ENCODE assay signal across 24 cellular contexts in the genomic region with DNA sequence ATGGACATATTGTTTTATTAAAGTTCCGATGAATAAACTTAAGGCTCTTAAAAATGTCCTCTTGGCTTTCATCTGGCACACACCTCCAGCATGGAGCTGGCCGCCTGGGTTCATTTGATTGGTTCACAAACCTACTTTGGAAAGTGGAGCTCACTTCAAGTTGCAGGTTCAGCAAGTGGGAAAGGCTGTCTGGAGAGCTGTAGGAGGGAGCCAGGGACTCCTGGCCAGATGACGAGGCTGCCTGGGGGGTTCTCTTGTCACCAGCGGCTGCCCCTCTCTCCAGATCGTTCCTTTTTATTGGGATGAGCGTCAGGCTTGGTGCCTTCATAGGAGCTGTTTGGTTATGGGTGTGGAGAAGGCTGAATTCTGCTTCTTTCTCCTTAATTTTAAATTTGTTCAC. TPM values are rescaled to one million over a fixed set of nuclear protein-coding genes. Genes with fewer than 3 reads are reported as not detected.
DNase-seq lines count a peak whose midpoint lies in the region; ATAC-seq and TF ChIP-seq lines count a peak whose summit lies in the region.
"Had no signal": no experiment of that assay in that cellular context is flagged by ENCODE, and none has a peak within 500 bp of the region (broad histone marks: within the 10 kb centered on the region; RNA-seq: fewer than 3 reads in every experiment).

No MANE protein-coding gene starts in this region.

- no peak overlapping the region for H2BK15ac ChIP-seq in mesendoderm (replicated peaks; ENCODE audit: low read depth)

- no peaks in the 10 kb centered on the region; the same call in 2 of the 3 replicates for H3K9me3 Mint-ChIP-seq in GM23338
- H3K9me3 Mint-ChIP-seq in HFFc6: no peaks in the 10 kb centered on the region
- H3K9me3 Mint-ChIP-seq: CD4-positive, CD25-positive, alpha-beta regulatory T cell had no signal

- no CpG with 5 or more reads among the region's 6 CpGs for WGBS in mesendoderm (ENCODE audit: extremely low coverage, insufficient coverage, low lambda C conversion rate)

- no peak overlapping the region for H3K9ac ChIP-seq in mesendoderm (ENCODE audit: low read length)
- H3K9ac ChIP-seq: BLaER1, GM23248 had no signal

- H2BK5ac ChIP-seq in mesendoderm (ENCODE audit: low read length): no peak overlapping the region

- H3K27ac ChIP-seq in GM23338 (ENCODE audit: low read depth): peak overlapping the region; percentile 64; the same call in 1 of the 2 replicates
- peak overlapping the region; percentile 40 for H3K27ac ChIP-seq in mesendoderm (ENCODE audit: low read depth, low read length)
- H3K27ac ChIP-seq: BLaER1, GM23248, Peyer's patch had no signal

- H3K36me3 Mint-ChIP-seq in GM23338 (ENCODE audit: low read depth) (peaks cover 68% of the 10 kb centered on the region), HFFc6 (ENCODE audit: low read depth) (peaks cover 38% of the 10 kb centered on the region)
- H3K36me3 Mint-ChIP-seq: CD4-positive, CD25-positive, alpha-beta regulatory T cell had no signal

- no peak overlapping the region for H2AK5ac ChIP-seq in mesendoderm (ENCODE audit: low read length)

- H3K9me2 ChIP-seq in GM23338 (ENCODE audit: insufficient read depth): no peaks in the 10 kb centered on the region; the same call in 1 of the 2 replicates

- no peak for TF ChIP-seq CTCF in GM23338 (conservative IDR thresholded peaks at IDR 0.05; ENCODE audit: low read depth in 2 of 2)
- TF ChIP-seq CTCF in HFFc6 (IDR thresholded peaks at IDR 0.05): no peak
- no peak for TF ChIP-seq CTCF in omental fat pad (IDR thresholded peaks at IDR 0.05)

- H3K23ac ChIP-seq in mesendoderm (ENCODE audit: low read length): no peak overlapping the region

- H3K18ac ChIP-seq in mesendoderm (ENCODE audit: low read length): no peak overlapping the region

- H3K79me2 ChIP-seq in GM23338 (replicated peaks; ENCODE audit: insufficient read depth) (peaks cover 94% of the 10 kb centered on the region), mesendoderm (ENCODE audit: control insufficient read depth, insufficient read depth, low read length) (peaks cover 75% of the 10 kb centered on the region)

- H3K36me3 ChIP-seq in GM23338 (ENCODE audit: insufficient read depth): peaks cover 35% of the 10 kb centered on the region
- H3K36me3 ChIP-seq in mesendoderm (ENCODE audit: control insufficient read depth, insufficient read depth, low read length): peaks cover 13% of the 10 kb centered on the region
- H3K36me3 ChIP-seq: HAP-1 had no signal

- H3K27me3 Mint-ChIP-seq in GM23338 (ENCODE audit: insufficient read depth, low read depth, poor library complexity) (peaks cover 42% of the 10 kb centered on the region), HFFc6 (ENCODE audit: insufficient read depth) (peaks cover 4% of the 10 kb centered on the region; the same call in 1 of the 2 replicates)

- no peak overlapping the region for H3K4ac ChIP-seq in mesendoderm (ENCODE audit: low read depth, low read length)

- H3K4me2 ChIP-seq in GM23338: no peak overlapping the region
- no peak overlapping the region for H3K4me2 ChIP-seq in mesendoderm (ENCODE audit: low read length)
- H3K4me2 ChIP-seq: BLaER1 had no signal

- peaks cover 65% of the 10 kb centered on the region for H3K4me1 ChIP-seq in GM23338 (ENCODE audit: insufficient read depth)
- H3K4me1 ChIP-seq in mesendoderm (ENCODE audit: control insufficient read depth, low read depth, low read length): peaks cover 14% of the 10 kb centered on the region
- H3K4me1 ChIP-seq: HAP-1 had no signal

- H3K4me3 ChIP-seq in GM23338 (no peak overlapping the region), mesendoderm (ENCODE audit: low read length) (no peak overlapping the region)
- H3K4me3 ChIP-seq: BLaER1, GM23248, HAP-1, K562, Peyer's patch had no signal

- ATAC-seq in GM23338: no peak
- ATAC-seq in HG02970 (IDR thresholded peaks at IDR 0.05; ENCODE audit: low FRiP score, unreplicated experiment): no peak
- ATAC-seq in omental fat pad (ENCODE audit: low FRiP score): no peak
- ATAC-seq: K562 had no signal

- H4K8ac ChIP-seq in mesendoderm (ENCODE audit: low read depth, low read length): peak overlapping the region; percentile 59

- no peak overlapping the region for H2AFZ ChIP-seq in GM23338
- H2AFZ ChIP-seq: GM23248 had no signal

- H3K4me3 Mint-ChIP-seq in GM23338 (no peak overlapping the region), HFFc6 (no peak overlapping the region)
- H3K4me3 Mint-ChIP-seq: CD4-positive, CD25-positive, alpha-beta regulatory T cell had no signal

- DNase-seq in GM23338 (ENCODE audit: low spot score) (no peak), HFFc6 (no peak), mesendoderm (peak; percentile 72), GOT3 (lab: John Stamatoyannopoulos, UW) (no peak), omental fat pad (ENCODE audit: low spot score) (no peak)
- DNase-seq: CD4-positive, CD25-positive, alpha-beta regulatory T cell; DMS153; GM23248; Kasumi-1; MV-4-11; NCI-H1105; NCI-H1436 treated with DMSO at 0.1 percent for 48 hours; NCI-H187 treated with DMSO at 0.1 percent for 48 hours; NCI-H446 treated with DMSO at 0.1 percent for 48 hours; NCI-H526; NCI-H82; NK-92 treated with Interleukin-12 subunit alpha and Interleukin-12 subunit beta, amount 100 ng/mL, for 24 hours; Peyer's patch; SHP77 treated with DMSO at 0.1 percent for 48 hours had no signal

- no peak overlapping the region for H3K56ac ChIP-seq in mesendoderm (ENCODE audit: low read length)

- H3K27ac Mint-ChIP-seq in GM23338: no peak overlapping the region
- H3K27ac Mint-ChIP-seq in HFFc6: peak overlapping the region; percentile 4; the same call in 1 of the 2 replicates

- peaks cover 53% of the 10 kb centered on the region for H4K20me1 ChIP-seq in GM23338 (replicated peaks; ENCODE audit: insufficient read depth)
- H4K20me1 ChIP-seq: BLaER1 had no signal

- no peak overlapping the region for H4K5ac ChIP-seq in mesendoderm (ENCODE audit: low read length)

- H3K27me3 ChIP-seq in GM23338 (ENCODE audit: insufficient read depth): no peaks in the 10 kb centered on the region
- no peaks in the 10 kb centered on the region for H3K27me3 ChIP-seq in mesendoderm (ENCODE audit: insufficient read depth, low read length, poor library complexity)
- H3K27me3 ChIP-seq: BLaER1, Peyer's patch had no signal

- no peak overlapping the region for H2BK120ac ChIP-seq in mesendoderm (ENCODE audit: low read depth, low read length)

- H3K4me1 Mint-ChIP-seq in GM23338: peaks cover 71% of the 10 kb centered on the region
- peaks cover 80% of the 10 kb centered on the region for H3K4me1 Mint-ChIP-seq in HFFc6 (ENCODE audit: low read depth)

- peaks cover 19% of the 10 kb centered on the region for H3K79me1 ChIP-seq in mesendoderm (ENCODE audit: low read length)

- peaks cover 65% of the 10 kb centered on the region for H3F3A ChIP-seq in GM23338 (replicated peaks; ENCODE audit: low read depth)

TF ChIP-seq in PFSK-1, 5 proteins besides CTCF, POLR2A, EP300 and RAD21:
- TF ChIP-seq POLR2AphosphoS5 (IDR thresholded peaks at IDR 0.05; ENCODE audit: low read depth, low read length) (0 out of 2 replicates have a peak, but pooled peaks have one; percentile 2), SIN3A (IDR thresholded peaks at IDR 0.05; ENCODE audit: borderline replicate concordance, insufficient read depth, low read length) (no peak)
- TF ChIP-seq, protein P1, sequence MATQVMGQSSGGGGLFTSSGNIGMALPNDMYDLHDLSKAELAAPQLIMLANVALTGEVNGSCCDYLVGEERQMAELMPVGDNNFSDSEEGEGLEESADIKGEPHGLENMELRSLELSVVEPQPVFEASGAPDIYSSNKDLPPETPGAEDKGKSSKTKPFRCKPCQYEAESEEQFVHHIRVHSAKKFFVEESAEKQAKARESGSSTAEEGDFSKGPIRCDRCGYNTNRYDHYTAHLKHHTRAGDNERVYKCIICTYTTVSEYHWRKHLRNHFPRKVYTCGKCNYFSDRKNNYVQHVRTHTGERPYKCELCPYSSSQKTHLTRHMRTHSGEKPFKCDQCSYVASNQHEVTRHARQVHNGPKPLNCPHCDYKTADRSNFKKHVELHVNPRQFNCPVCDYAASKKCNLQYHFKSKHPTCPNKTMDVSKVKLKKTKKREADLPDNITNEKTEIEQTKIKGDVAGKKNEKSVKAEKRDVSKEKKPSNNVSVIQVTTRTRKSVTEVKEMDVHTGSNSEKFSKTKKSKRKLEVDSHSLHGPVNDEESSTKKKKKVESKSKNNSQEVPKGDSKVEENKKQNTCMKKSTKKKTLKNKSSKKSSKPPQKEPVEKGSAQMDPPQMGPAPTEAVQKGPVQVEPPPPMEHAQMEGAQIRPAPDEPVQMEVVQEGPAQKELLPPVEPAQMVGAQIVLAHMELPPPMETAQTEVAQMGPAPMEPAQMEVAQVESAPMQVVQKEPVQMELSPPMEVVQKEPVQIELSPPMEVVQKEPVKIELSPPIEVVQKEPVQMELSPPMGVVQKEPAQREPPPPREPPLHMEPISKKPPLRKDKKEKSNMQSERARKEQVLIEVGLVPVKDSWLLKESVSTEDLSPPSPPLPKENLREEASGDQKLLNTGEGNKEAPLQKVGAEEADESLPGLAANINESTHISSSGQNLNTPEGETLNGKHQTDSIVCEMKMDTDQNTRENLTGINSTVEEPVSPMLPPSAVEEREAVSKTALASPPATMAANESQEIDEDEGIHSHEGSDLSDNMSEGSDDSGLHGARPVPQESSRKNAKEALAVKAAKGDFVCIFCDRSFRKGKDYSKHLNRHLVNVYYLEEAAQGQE (IDR thresholded peaks at IDR 0.05; ENCODE audit: insufficient read depth in 1 of 2, low read depth in 2 of 2, low read length in 2 of 2): no peak

RNA-seq across cellular contexts. Expression of a gene that starts 17.3 kb away (rescaled TPM):
- total RNA-seq in GM23338 (2014; rRNA removed; shearing (Covaris generic)): 177 and 240 TPM in 2 replicates
- polyA plus RNA-seq in GM23338 (2016; fragmentation: Nextera tagmentation; extraction: Ambion mirVana): 70.6 and 70.9 TPM in 2 replicates
- total RNA-seq in HFFc6 (2021; fragmentation: NEBNext Ultra II Directional; extraction: Animal tissue kit (Norgen Biotek cat#: 25700)): 10 to 100 TPM; 26.1 to 28.9 (median 27.8) TPM
- polyA plus RNA-seq in PFSK-1 (2012; ENCODE audit: insufficient read length, low read depth): 78.3 TPM
- 72.5 TPM for polyA plus RNA-seq in mesendoderm (2013, experiment 1 of 2)
- polyA plus RNA-seq in mesendoderm (2013, experiment 2 of 2): 71.1 TPM
- 10 to 100 TPM; 40.4 to 93.5 (median 47.3) TPM for total RNA-seq in omental fat pad
- polyA plus RNA-seq: CD4-positive, CD25-positive, alpha-beta regulatory T cell had no signal
